8 cellular contexts compared by ENCODE assay signal in genomic region chr19:1101337-1101698, GRCh38. TPM values are rescaled to one million over a fixed set of nuclear protein-coding genes. Genes with fewer than 3 reads are reported as not detected.
A peak's percentile ranks its signal among the peaks of the same experiment; 100 is the strongest.
DNase-seq lines count a peak whose midpoint lies in the region; ATAC-seq and TF ChIP-seq lines count a peak whose summit lies in the region.

No MANE protein-coding gene starts in this region.

- H3K9ac ChIP-seq in IMR-90 (ENCODE audit: low read depth, low read length), result no peak overlapping the region; the same call in 1 of the 2 replicates

- DNase-seq in IMR-90 (no peak), right cardiac atrium (peak in 2 of 3 donors; percentile 66 to 85), NCI-H1105 treated with DMSO at 0.1 percent for 48 hours (lab: John Stamatoyannopoulos, UW) (no peak)
- DNase-seq in activated CD4-positive, alpha-beta memory T cell treated with anti-CD3 and anti-CD28 coated beads for 36 hours, result no peak
- DNase-seq in stimulated activated naive B cell treated with anti-CD40 and anti-IgM and Interleukin-4, amounts not matched to agents 10 μg/mL and 1 μg/mL and 100 μg/mL, for 72 hours, result no peak

- intact Hi-C loops in IMR-90 (cut with micrococcal nuclease) (loop anchor here (5.0 kb wide), 1 partner anchor 74 kb away; the partner anchor contains the start of gene CNN2), right cardiac atrium (cut with DNase I) (loop anchor here in 2 of 4 donors (5.0 to 10.0 kb wide), 2 partner anchors 74 to 77 kb away; partner anchors contain the start of genes CNN2 (in 2 of the 2), RNU6-2 (in 1 of the 2) and TMEM259 (in 1 of the 2))
- intact Hi-C loops in activated CD4-positive, alpha-beta memory T cell treated with anti-CD3 and anti-CD28 coated beads for 36 hours (cut with micrococcal nuclease), result loop anchor here (5.0 to 10.0 kb wide), 3 partner anchors 91 to 177 kb away; partner anchors contain the start of genes ARID3A and ATP5F1D

- H3K27ac Mint-ChIP-seq in activated CD4-positive, alpha-beta memory T cell treated with anti-CD3 and anti-CD28 coated beads for 36 hours, result peak overlapping the region; percentile 89
- peak overlapping the region; percentile 51 for H3K27ac Mint-ChIP-seq in stimulated activated naive B cell treated with anti-CD40 and anti-IgM and Interleukin-4, amounts not matched to agents 10 μg/mL and 1 μg/mL and 100 μg/mL, for 72 hours

- H3K4me3 Mint-ChIP-seq in activated CD4-positive, alpha-beta memory T cell treated with anti-CD3 and anti-CD28 coated beads for 36 hours, result no peak overlapping the region
- H3K4me3 Mint-ChIP-seq in stimulated activated naive B cell treated with anti-CD40 and anti-IgM and Interleukin-4, amounts not matched to agents 10 μg/mL and 1 μg/mL and 100 μg/mL, for 72 hours, result peak overlapping the region; percentile 53 to 67

- H3K4me1 ChIP-seq in IMR-90 (ENCODE audit: control insufficient read depth, insufficient read depth, low read length) (peaks cover 17% of the 10 kb centered on the region), right cardiac atrium (ENCODE audit: control insufficient read depth, insufficient read depth, low read length) (peaks cover 14% of the 10 kb centered on the region)

- POLR2A ChIA-PET in IMR-90 (lab: Charles Lee; ENCODE audit: unreplicated experiment), result interaction anchor here (0.5 to 1.0 kb wide), 2 partner anchors 166 to 167 kb away, joined by 6 to 10 read pairs; no protein-coding TSS in a partner anchor
- POLR2A ChIA-PET in activated CD4-positive, alpha-beta memory T cell treated with anti-CD3 and anti-CD28 coated beads for 36 hours (lab: Charles Lee), result interaction anchor here (1.0 to 4.5 kb wide), 3 partner anchors 13 to 117 kb away, joined by 3 to 23 read pairs (median 10); partner anchors contain the start of gene WDR18

- no peak overlapping the region for H3K4me2 ChIP-seq in IMR-90 (ENCODE audit: low read depth, low read length)

- no TSS peak for BruUV-seq in IMR-90 (replicated peaks; lab: Mats Ljungman, UMichigan)

- no peak for TF ChIP-seq CTCF in IMR-90 (conservative IDR thresholded peaks at IDR 0.05; ENCODE audit: low read depth, low read length)

- peak overlapping the region; percentile 61; the same call in 1 of the 3 replicates for H2BK15ac ChIP-seq in IMR-90 (ENCODE audit: low read depth, low read length)

- in situ Hi-C loops in IMR-90 (cut with MboI; ENCODE audit: low sequenced_read_pairs), result no loop called here

- H3K27ac ChIP-seq in IMR-90 (ENCODE audit: insufficient read depth, low read length), result peak overlapping the region; percentile 85
- H3K27ac ChIP-seq in right cardiac atrium (ENCODE audit: low read length), result peak overlapping the region; percentile 87

- H3K4ac ChIP-seq in IMR-90 (ENCODE audit: low read depth, low read length), result peak overlapping the region; percentile 94

- H3K27me3 ChIP-seq in IMR-90 (ENCODE audit: control insufficient read depth, insufficient read depth, low read length), result no peaks in the 10 kb centered on the region
- no peaks in the 10 kb centered on the region for H3K27me3 ChIP-seq in right cardiac atrium (ENCODE audit: control insufficient read depth, insufficient read depth)

- H2AFZ ChIP-seq in IMR-90 (replicated peaks; ENCODE audit: low read length, poor library complexity), result peak overlapping the region; percentile 82

- ATAC-seq in IMR-90 (ENCODE audit: low read depth) (no peak), right cardiac atrium (peak in 1 of 2 donors; percentile 28), GM19324 (IDR thresholded peaks at IDR 0.05; ENCODE audit: low FRiP score, unreplicated experiment) (no peak), HG03354 (IDR thresholded peaks at IDR 0.05; ENCODE audit: poor library complexity, severe bottlenecking, unreplicated experiment) (no peak), HG03565 (IDR thresholded peaks at IDR 0.05; ENCODE audit: unreplicated experiment) (no peak)
- ATAC-seq in stimulated activated naive B cell treated with anti-CD40 and anti-IgM and Interleukin-4, amounts not matched to agents 10 μg/mL and 1 μg/mL and 100 μg/mL, for 72 hours (replicated peaks), result no peak

- H3K23ac ChIP-seq in IMR-90 (ENCODE audit: low read depth, low read length), result peak overlapping the region; percentile 70; the same call in 1 of the 2 replicates

- H3K9me3 Mint-ChIP-seq in activated CD4-positive, alpha-beta memory T cell treated with anti-CD3 and anti-CD28 coated beads for 36 hours, result peaks cover 6% of the 10 kb centered on the region
- H3K9me3 Mint-ChIP-seq in stimulated activated naive B cell treated with anti-CD40 and anti-IgM and Interleukin-4, amounts not matched to agents 10 μg/mL and 1 μg/mL and 100 μg/mL, for 72 hours, result peaks cover 4% of the 10 kb centered on the region in 2 donors

- 28% methylated on average over 4 of the region's 9 CpGs; no CpG with 5 or more reads in 1 of the 2 experiments for WGBS in IMR-90 (ENCODE audit: extremely low coverage in 2 of 2, insufficient read length in 1 of 2), 2 experiments
- WGBS in right cardiac atrium, result 13% methylated on average over 9 of the region's 9 CpGs

- H3K27me3 Mint-ChIP-seq in activated CD4-positive, alpha-beta memory T cell treated with anti-CD3 and anti-CD28 coated beads for 36 hours, result no peaks in the 10 kb centered on the region
- H3K27me3 Mint-ChIP-seq in stimulated activated naive B cell treated with anti-CD40 and anti-IgM and Interleukin-4, amounts not matched to agents 10 μg/mL and 1 μg/mL and 100 μg/mL, for 72 hours, result no peaks in the 10 kb centered on the region

- peak overlapping the region in 1 of 2 experiments; percentile 83; a peak in 2 of 4 replicates for H4K8ac ChIP-seq in IMR-90 (ENCODE audit: low read depth in 2 of 2, low read length in 2 of 2)

- H4K5ac ChIP-seq in IMR-90 (ENCODE audit: low read depth, low read length), result peak overlapping the region; percentile 3

- peak overlapping the region; percentile 95 for H2BK20ac ChIP-seq in IMR-90 (ENCODE audit: low read depth, low read length)

- peak overlapping the region; percentile 69 for H3K14ac ChIP-seq in IMR-90 (replicated peaks; ENCODE audit: low read depth, low read length)

- dilution Hi-C loops in IMR-90 (cut with HindIII; ENCODE audit: low sequenced_read_pairs, unreplicated experiment), result no loop called here

- H2BK120ac ChIP-seq in IMR-90 (ENCODE audit: low read depth, low read length), result peak overlapping the region; percentile 94

- H3K4me3 ChIP-seq in IMR-90 (ENCODE audit: insufficient read depth, low read depth, low read length) (no peak overlapping the region), right cardiac atrium (ENCODE audit: low read length) (no peak overlapping the region)

- no peaks in the 10 kb centered on the region for H3K36me3 Mint-ChIP-seq in activated CD4-positive, alpha-beta memory T cell treated with anti-CD3 and anti-CD28 coated beads for 36 hours
- H3K36me3 Mint-ChIP-seq in stimulated activated naive B cell treated with anti-CD40 and anti-IgM and Interleukin-4, amounts not matched to agents 10 μg/mL and 1 μg/mL and 100 μg/mL, for 72 hours, result peaks cover 13 to 15% of the 10 kb centered on the region in 2 donors

- peak overlapping the region; percentile 88 for H4K91ac ChIP-seq in IMR-90 (ENCODE audit: insufficient read depth, low read depth, low read length)

- H3K9me3 ChIP-seq in IMR-90 (ENCODE audit: control insufficient read depth, insufficient read depth, low read length), result peaks cover 3% of the 10 kb centered on the region
- no peaks in the 10 kb centered on the region for H3K9me3 ChIP-seq in right cardiac atrium (ENCODE audit: control insufficient read depth, low read length)

- peaks cover 35% of the 10 kb centered on the region for H4K20me1 ChIP-seq in IMR-90 (ENCODE audit: insufficient read depth, low read length)

- peaks cover 59% of the 10 kb centered on the region for H3K4me1 Mint-ChIP-seq in activated CD4-positive, alpha-beta memory T cell treated with anti-CD3 and anti-CD28 coated beads for 36 hours (ENCODE audit: low read depth)
- H3K4me1 Mint-ChIP-seq in stimulated activated naive B cell treated with anti-CD40 and anti-IgM and Interleukin-4, amounts not matched to agents 10 μg/mL and 1 μg/mL and 100 μg/mL, for 72 hours, result peaks cover 33 to 60% of the 10 kb centered on the region in 2 donors

- H2BK5ac ChIP-seq in IMR-90 (ENCODE audit: low read depth, low read length, poor library complexity, severe bottlenecking), result peak overlapping the region; percentile 96

- peak overlapping the region; percentile 27; the same call in 1 of the 2 replicates for H3K56ac ChIP-seq in IMR-90 (ENCODE audit: extremely low read depth, insufficient read depth, low read length)

- TF ChIP-seq POLR2A in IMR-90 (IDR thresholded peaks at IDR 0.05; ENCODE audit: low read depth, low read length), result no peak

- H3K36me3 ChIP-seq in IMR-90 (ENCODE audit: control insufficient read depth, insufficient read depth, low read length), result peaks cover 11% of the 10 kb centered on the region; the same call in 1 of the 2 replicates

- peaks cover 0 to 23% of the 10 kb centered on the region in 2 experiments; a peak in 2 of 4 replicates for H3K79me1 ChIP-seq in IMR-90 (ENCODE audit: low read depth in 1 of 2, low read length in 2 of 2)

- no peak for TF ChIP-seq RAD21 in IMR-90 (IDR thresholded peaks at IDR 0.05; ENCODE audit: low read length)

- H2AK5ac ChIP-seq in IMR-90 (ENCODE audit: low read depth, low read length), result peak overlapping the region; percentile 79

- peaks cover 10% of the 10 kb centered on the region for H3K9me1 ChIP-seq in IMR-90 (ENCODE audit: insufficient read depth, low read length)

- CTCF ChIA-PET in IMR-90 (lab: Yijun Ruan, JAX), result no interaction called here
- CTCF ChIA-PET in activated CD4-positive, alpha-beta memory T cell treated with anti-CD3 and anti-CD28 coated beads for 36 hours (lab: Charles Lee), result interaction anchor here (1.2 to 1.9 kb wide), 3 partner anchors 12 to 143 kb away, joined by 4 to 8 read pairs (median 5); no protein-coding TSS in a partner anchor

- peak overlapping the region; percentile 52 for H2AK9ac ChIP-seq in IMR-90 (replicated peaks; ENCODE audit: low read depth, low read length, poor library complexity)

- H3K18ac ChIP-seq in IMR-90 (ENCODE audit: low read depth, low read length), result peak overlapping the region; percentile 25; the same call in 1 of the 2 replicates

RNA-seq across cellular contexts. Expression of gene GPX4, which starts 2.5 kb away (rescaled TPM):
- total RNA-seq in IMR-90 (2012; rRNA removed) (357 and 415 TPM in 2 replicates), right cardiac atrium (100 to 1,000 TPM; 300 to 374 (median 359) TPM)
- polyA plus RNA-seq in IMR-90 (2012; rRNA removed) (1,083 and 1,136 TPM in 2 replicates), right cardiac atrium (713 TPM)
- 2,056 and 2,058 TPM in 2 replicates for polyA plus RNA-seq in IMR-90 (2012; cell fraction: cytosol; rRNA removed)
- polyA plus RNA-seq in IMR-90 (2012; cell fraction: nucleus; rRNA removed; ENCODE audit: low replicate concordance), result 1,128 and 1,215 TPM in 2 replicates
- 100 to 1,000 TPM; 274 to 275 TPM for total RNA-seq in activated CD4-positive, alpha-beta memory T cell treated with anti-CD3 and anti-CD28 coated beads for 36 hours

RNA-seq across cellular contexts. Expression of gene POLR2E, which starts 6.1 kb away (rescaled TPM):
- 195 and 294 TPM in 2 replicates for total RNA-seq in IMR-90 (2012; rRNA removed)
- polyA plus RNA-seq in IMR-90 (2012; rRNA removed), result 391 and 449 TPM in 2 replicates
- polyA plus RNA-seq in IMR-90 (2012; cell fraction: cytosol; rRNA removed), result 408 and 821 TPM in 2 replicates
- polyA plus RNA-seq in IMR-90 (2012; cell fraction: nucleus; rRNA removed; ENCODE audit: low replicate concordance), result 242 and 436 TPM in 2 replicates
- total RNA-seq in activated CD4-positive, alpha-beta memory T cell treated with anti-CD3 and anti-CD28 coated beads for 36 hours, result 100 to 1,000 TPM; 204 to 207 TPM
- 100 to 1,000 TPM; 110 to 145 (median 131) TPM for total RNA-seq in right cardiac atrium
- polyA plus RNA-seq in right cardiac atrium, result 179 TPM

RNA-seq across cellular contexts. Expression of gene ARHGAP45, which starts 34.4 kb away (rescaled TPM):
- 0.83 and 1.3 TPM in 2 replicates for total RNA-seq in IMR-90 (2012; rRNA removed)
- 1.4 and 1.7 TPM in 2 replicates for polyA plus RNA-seq in IMR-90 (2012; rRNA removed)
- 2.0 and 2.2 TPM in 2 replicates for polyA plus RNA-seq in IMR-90 (2012; cell fraction: cytosol; rRNA removed)
- 3.0 and 10.5 TPM in 2 replicates for polyA plus RNA-seq in IMR-90 (2012; cell fraction: nucleus; rRNA removed; ENCODE audit: low replicate concordance)
- total RNA-seq in activated CD4-positive, alpha-beta memory T cell treated with anti-CD3 and anti-CD28 coated beads for 36 hours, result 100 to 1,000 TPM; 136 to 142 TPM
- 10 to 100 TPM in 1 of 4 donors, 1 to 10 TPM in 3; 7.7 to 10.4 (median 9.2) TPM for total RNA-seq in right cardiac atrium
- 5.9 TPM for polyA plus RNA-seq in right cardiac atrium

Comparison
In these comparisons a context has a peak if more than half of its experiments do, and no peak if none do; other contexts are left out.
1. DNase-seq: peak in right cardiac atrium (2 of 3); none in IMR-90 (single experiment), activated CD4-positive, alpha-beta memory T cell treated with anti-CD3 and anti-CD28 coated beads for 36 hours (single experiment), stimulated activated naive B cell treated with anti-CD40 and anti-IgM and Interleukin-4, amounts not matched to agents 10 μg/mL and 1 μg/mL and 100 μg/mL, for 72 hours (single experiment) and NCI-H1105 treated with DMSO at 0.1 percent for 48 hours (single experiment).
2. RNA of gene ARHGAP45, which starts 34.4 kb away (total RNA-seq): 136 to 142 TPM in activated CD4-positive, alpha-beta memory T cell treated with anti-CD3 and anti-CD28 coated beads for 36 hours; 7.7 to 10.4 TPM in right cardiac atrium and 0.83 to 1.3 TPM in IMR-90; every median in the first group is over 10 times any median in the second.